Comparison of ENCODE assay signal across 1 cellular context in the genomic region with DNA sequence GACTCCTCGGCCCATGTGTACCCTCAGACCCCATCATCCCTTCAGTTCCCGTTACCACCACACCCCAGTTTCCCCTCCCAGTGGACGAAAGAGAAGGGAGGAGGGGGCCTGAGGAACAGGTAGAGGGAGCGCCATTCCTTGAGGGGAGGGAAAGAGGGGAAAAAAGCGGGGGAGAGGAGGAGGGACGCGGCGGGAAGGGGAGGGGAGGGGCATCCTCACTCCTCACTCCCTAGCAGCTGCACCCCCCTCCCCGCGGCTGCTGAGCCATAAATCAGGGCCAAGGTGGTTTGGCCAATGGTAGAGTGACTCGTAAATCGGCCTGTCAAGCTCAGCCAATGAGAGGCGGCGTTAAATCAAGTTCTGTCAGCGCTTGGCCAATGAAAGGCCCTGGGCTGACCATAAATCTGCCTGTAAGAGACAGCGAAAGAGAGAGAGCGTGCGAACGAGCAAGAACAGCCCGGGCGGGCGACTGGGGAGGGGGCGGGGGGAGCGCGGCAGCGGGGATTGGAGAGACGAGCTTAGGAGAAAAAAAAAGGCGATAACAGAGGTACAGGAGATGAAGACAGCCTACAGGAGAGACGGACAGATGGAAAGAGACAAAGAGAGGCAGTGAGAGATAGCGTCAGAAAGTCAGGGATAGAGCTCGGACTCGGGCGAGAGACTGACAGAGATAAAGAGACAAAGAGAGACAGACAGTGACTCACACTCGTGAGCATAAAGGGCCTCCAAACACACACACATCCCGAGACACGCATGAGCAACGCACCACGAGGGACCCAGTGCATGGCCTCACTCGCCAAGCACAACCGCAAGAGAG.
TF ChIP-seq lines count a peak whose summit lies in the region.

No MANE protein-coding gene starts in this region.

TF ChIP-seq in PFSK-1, 5 proteins besides CTCF, POLR2A, EP300 and RAD21 (continued from another document):
- TF ChIP-seq, protein P1, sequence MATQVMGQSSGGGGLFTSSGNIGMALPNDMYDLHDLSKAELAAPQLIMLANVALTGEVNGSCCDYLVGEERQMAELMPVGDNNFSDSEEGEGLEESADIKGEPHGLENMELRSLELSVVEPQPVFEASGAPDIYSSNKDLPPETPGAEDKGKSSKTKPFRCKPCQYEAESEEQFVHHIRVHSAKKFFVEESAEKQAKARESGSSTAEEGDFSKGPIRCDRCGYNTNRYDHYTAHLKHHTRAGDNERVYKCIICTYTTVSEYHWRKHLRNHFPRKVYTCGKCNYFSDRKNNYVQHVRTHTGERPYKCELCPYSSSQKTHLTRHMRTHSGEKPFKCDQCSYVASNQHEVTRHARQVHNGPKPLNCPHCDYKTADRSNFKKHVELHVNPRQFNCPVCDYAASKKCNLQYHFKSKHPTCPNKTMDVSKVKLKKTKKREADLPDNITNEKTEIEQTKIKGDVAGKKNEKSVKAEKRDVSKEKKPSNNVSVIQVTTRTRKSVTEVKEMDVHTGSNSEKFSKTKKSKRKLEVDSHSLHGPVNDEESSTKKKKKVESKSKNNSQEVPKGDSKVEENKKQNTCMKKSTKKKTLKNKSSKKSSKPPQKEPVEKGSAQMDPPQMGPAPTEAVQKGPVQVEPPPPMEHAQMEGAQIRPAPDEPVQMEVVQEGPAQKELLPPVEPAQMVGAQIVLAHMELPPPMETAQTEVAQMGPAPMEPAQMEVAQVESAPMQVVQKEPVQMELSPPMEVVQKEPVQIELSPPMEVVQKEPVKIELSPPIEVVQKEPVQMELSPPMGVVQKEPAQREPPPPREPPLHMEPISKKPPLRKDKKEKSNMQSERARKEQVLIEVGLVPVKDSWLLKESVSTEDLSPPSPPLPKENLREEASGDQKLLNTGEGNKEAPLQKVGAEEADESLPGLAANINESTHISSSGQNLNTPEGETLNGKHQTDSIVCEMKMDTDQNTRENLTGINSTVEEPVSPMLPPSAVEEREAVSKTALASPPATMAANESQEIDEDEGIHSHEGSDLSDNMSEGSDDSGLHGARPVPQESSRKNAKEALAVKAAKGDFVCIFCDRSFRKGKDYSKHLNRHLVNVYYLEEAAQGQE (IDR thresholded peaks at IDR 0.05; ENCODE audit: insufficient read depth in 1 of 2, low read depth in 2 of 2, low read length in 2 of 2), result no peak
- peak; percentile 38 for TF ChIP-seq FOXP2 (optimal IDR thresholded peaks at IDR 0.05; ENCODE audit: borderline replicate concordance, extremely low read depth, extremely low read length, insufficient read depth)
- peak; percentile 89; the same call in 1 of the 2 replicates for TF ChIP-seq SIN3A (IDR thresholded peaks at IDR 0.05; ENCODE audit: borderline replicate concordance, insufficient read depth, low read length)
- peak; percentile 87; the same call in 1 of the 2 replicates for TF ChIP-seq TAF1 (IDR thresholded peaks at IDR 0.05; ENCODE audit: borderline replicate concordance, insufficient read depth, low read length)
